In genomic region chr4:143215873-143216272, GRCh38 we compare ENCODE assay signal across 14 cellular contexts. TPM values are rescaled to one million over a fixed set of nuclear protein-coding genes. Genes with fewer than 3 reads are reported as not detected.
DNase-seq lines count a peak whose midpoint lies in the region; ATAC-seq and TF ChIP-seq lines count a peak whose summit lies in the region.
"Had no signal": no experiment of that assay in that cellular context is flagged by ENCODE, and none has a peak within 500 bp of the region (broad histone marks: within the 10 kb centered on the region; RNA-seq: fewer than 3 reads in every experiment).

No MANE protein-coding gene starts in this region.

- no peak overlapping the region for H2AK5ac ChIP-seq in mesenchymal stem cell (ENCODE audit: low read length, severe bottlenecking)

- no peak overlapping the region for H3K4me3 Mint-ChIP-seq in activated naive CD4-positive, alpha-beta T cell treated with anti-CD3 and anti-CD28 coated beads for 36 hours

- H3K27ac ChIP-seq in esophagus muscularis mucosa (replicated peaks in 1 of 4): peak overlapping the region; percentile 16 to 61 (median 48)
- no peak overlapping the region for H3K27ac ChIP-seq in mesenchymal stem cell (ENCODE audit: low read length, poor library complexity, severe bottlenecking)
- H3K27ac ChIP-seq in subcutaneous abdominal adipose tissue (ENCODE audit: low read depth, low read length): peak overlapping the region; percentile 38

- H3K4me1 Mint-ChIP-seq in activated naive CD4-positive, alpha-beta T cell treated with anti-CD3 and anti-CD28 coated beads for 36 hours (ENCODE audit: low read depth): peaks cover 6% of the 10 kb centered on the region

- peak; percentile 2 to 42 for DNase-seq in cardiac fibroblast (ENCODE audit: low read depth in 2 of 2)
- no peak for DNase-seq in esophagus muscularis mucosa (ENCODE audit: extremely low spot score)
- peak; percentile 41 for DNase-seq in mesenchymal stem cell
- DNase-seq in activated naive CD4-positive, alpha-beta T cell treated with anti-CD3 and anti-CD28 coated beads for 36 hours: no peak
- DNase-seq in DMS53 treated with DMSO at 0.1 percent for 48 hours (lab: John Stamatoyannopoulos, UW; ENCODE audit: unreplicated experiment): no peak
- DNase-seq: Caco-2, H7, Karpas-422, MM.1S, NCI-H1105, NCI-H187, OCI-M1 had no signal

- no peak for ATAC-seq in HG03432 (IDR thresholded peaks at IDR 0.05; ENCODE audit: unreplicated experiment)

- no peak for TF ChIP-seq EP300 in esophagus muscularis mucosa (IDR thresholded peaks at IDR 0.05)

- no peaks in the 10 kb centered on the region for H3K27me3 Mint-ChIP-seq in activated naive CD4-positive, alpha-beta T cell treated with anti-CD3 and anti-CD28 coated beads for 36 hours (ENCODE audit: low read depth)

- H2BK15ac ChIP-seq in mesenchymal stem cell (ENCODE audit: low read depth, poor library complexity, severe bottlenecking): no peak overlapping the region

- H3K36me3 Mint-ChIP-seq in activated naive CD4-positive, alpha-beta T cell treated with anti-CD3 and anti-CD28 coated beads for 36 hours (ENCODE audit: low read depth): peaks cover 20% of the 10 kb centered on the region

- intact Hi-C loops in esophagus muscularis mucosa (cut with DNase I): no loop called here
- intact Hi-C loops in activated naive CD4-positive, alpha-beta T cell treated with anti-CD3 and anti-CD28 coated beads for 36 hours (cut with micrococcal nuclease): no loop called here

- no peaks in the 10 kb centered on the region for H3K9me3 ChIP-seq in esophagus muscularis mucosa
- H3K9me3 ChIP-seq in mesenchymal stem cell (ENCODE audit: control insufficient read depth, low read length): no peaks in the 10 kb centered on the region
- H3K9me3 ChIP-seq in subcutaneous abdominal adipose tissue (ENCODE audit: control insufficient read depth in 5 of 5, low read length in 5 of 5): no peaks in the 10 kb centered on the region
- H3K9me3 ChIP-seq: Caco-2 had no signal

- H2BK12ac ChIP-seq in mesenchymal stem cell (ENCODE audit: low read length in 2 of 2): no peak overlapping the region

- H3K4me1 ChIP-seq in esophagus muscularis mucosa (peaks cover 0 to 44% (median 37%) of the 10 kb centered on the region in 4 donors), mesenchymal stem cell (ENCODE audit: control insufficient read depth, insufficient read depth, low read depth, low read length) (no peaks in the 10 kb centered on the region), subcutaneous abdominal adipose tissue (ENCODE audit: control insufficient read depth in 5 of 5, insufficient read depth in 5 of 5, low read length in 5 of 5) (peaks cover 0 to 12% (median 0%) of the 10 kb centered on the region in 5 donors)
- H3K4me1 ChIP-seq: Caco-2 had no signal

- H3K4ac ChIP-seq in mesenchymal stem cell (ENCODE audit: low read depth in 1 of 2, low read length in 2 of 2): no peak overlapping the region

- H3K23ac ChIP-seq in mesenchymal stem cell (ENCODE audit: low read length in 2 of 2): no peak overlapping the region

- H3K27ac Mint-ChIP-seq in activated naive CD4-positive, alpha-beta T cell treated with anti-CD3 and anti-CD28 coated beads for 36 hours: no peak overlapping the region

- H4K91ac ChIP-seq in mesenchymal stem cell (ENCODE audit: low read length): no peak overlapping the region

- no peak overlapping the region for H4K8ac ChIP-seq in mesenchymal stem cell (ENCODE audit: low read length)

- H3K27me3 ChIP-seq in esophagus muscularis mucosa (no peaks in the 10 kb centered on the region), mesenchymal stem cell (ENCODE audit: control insufficient read depth in 1 of 2, insufficient read depth in 1 of 2, low read length in 2 of 2) (no peaks in the 10 kb centered on the region), subcutaneous abdominal adipose tissue (ENCODE audit: control insufficient read depth in 5 of 5, insufficient read depth in 4 of 5, low read length in 5 of 5) (no peaks in the 10 kb centered on the region)

- no peak overlapping the region for H2BK120ac ChIP-seq in mesenchymal stem cell (ENCODE audit: low read depth, low read length)

- H3K18ac ChIP-seq in mesenchymal stem cell (ENCODE audit: low read depth in 1 of 2, low read length in 2 of 2): no peak overlapping the region

- no peak for TF ChIP-seq CTCF in cardiac fibroblast (IDR thresholded peaks at IDR 0.05; ENCODE audit: low read depth, low read length)
- TF ChIP-seq CTCF in esophagus muscularis mucosa (IDR thresholded peaks at IDR 0.05): no peak

- H2BK5ac ChIP-seq in mesenchymal stem cell (ENCODE audit: low read depth, low read length, poor library complexity, severe bottlenecking): no peak overlapping the region

- no peak overlapping the region for H2AFZ ChIP-seq in mesenchymal stem cell (ENCODE audit: low read depth, low read length)

- CTCF ChIA-PET in activated naive CD4-positive, alpha-beta T cell treated with anti-CD3 and anti-CD28 coated beads for 36 hours (lab: Charles Lee): no interaction called here

- no peak overlapping the region for H3K9ac ChIP-seq in mesenchymal stem cell (ENCODE audit: low read length)
- H3K9ac ChIP-seq in subcutaneous abdominal adipose tissue (ENCODE audit: low read length in 5 of 5): no peak overlapping the region

- peaks cover 5% of the 10 kb centered on the region for H3K79me1 ChIP-seq in mesenchymal stem cell (replicated peaks; ENCODE audit: low read length, poor library complexity, severe bottlenecking)

- H3K14ac ChIP-seq in mesenchymal stem cell (ENCODE audit: low read length in 2 of 2): no peak overlapping the region

- 36% methylated on average over 1 of the region's 1 CpG for WGBS in esophagus muscularis mucosa
- WGBS in mesenchymal stem cell: no CpG with 5 or more reads among the region's 1 CpG

- no peak overlapping the region for H3K4me2 ChIP-seq in mesenchymal stem cell (ENCODE audit: low read length, poor library complexity, severe bottlenecking)

- H3K4me3 ChIP-seq in cardiac fibroblast (replicated peaks in 1 of 2; ENCODE audit: low read depth in 2 of 2, low read length in 2 of 2): no peak overlapping the region
- no peak overlapping the region for H3K4me3 ChIP-seq in esophagus muscularis mucosa
- H3K4me3 ChIP-seq in mesenchymal stem cell (ENCODE audit: insufficient read depth in 1 of 2, low read depth in 1 of 2, low read length in 2 of 2): no peak overlapping the region
- no peak overlapping the region for H3K4me3 ChIP-seq in subcutaneous abdominal adipose tissue (ENCODE audit: low read depth in 1 of 5, low read length in 5 of 5)

- no peak for TF ChIP-seq POLR2A in esophagus muscularis mucosa (IDR thresholded peaks at IDR 0.05; ENCODE audit: low read depth)

- H3K9me3 Mint-ChIP-seq in activated naive CD4-positive, alpha-beta T cell treated with anti-CD3 and anti-CD28 coated beads for 36 hours: no peaks in the 10 kb centered on the region

- H3K36me3 ChIP-seq in esophagus muscularis mucosa (peaks cover 0 to 33% (median 18%) of the 10 kb centered on the region in 4 donors), mesenchymal stem cell (ENCODE audit: control insufficient read depth in 1 of 2, insufficient read depth in 2 of 2, low read depth in 1 of 2, low read length in 2 of 2) (peaks cover 0 to 56% of the 10 kb centered on the region in 2 experiments), subcutaneous abdominal adipose tissue (ENCODE audit: control insufficient read depth in 5 of 5, insufficient read depth in 5 of 5, low read length in 5 of 5) (peaks cover 2 to 30% (median 23%) of the 10 kb centered on the region in 5 donors)

RNA-seq across cellular contexts. Expression of gene USP38, which starts 31.2 kb away (rescaled TPM):
- total RNA-seq in esophagus muscularis mucosa: 10 to 100 TPM; 16.6 to 25.5 (median 23.3) TPM
- 9.8 TPM for polyA plus RNA-seq in mesenchymal stem cell (2013, experiment 1 of 2)
- 9.8 TPM for polyA plus RNA-seq in mesenchymal stem cell (2013, experiment 2 of 2)
- 10 to 100 TPM; 14.4 to 15.5 TPM for total RNA-seq in activated naive CD4-positive, alpha-beta T cell treated with anti-CD3 and anti-CD28 coated beads for 36 hours

Comparison
In these comparisons a context has a peak if more than half of its experiments do, and no peak if none do; other contexts are left out.
1. DNase-seq: peak in cardiac fibroblast (2 of 2) and mesenchymal stem cell (single experiment); none in esophagus muscularis mucosa (single experiment), activated naive CD4-positive, alpha-beta T cell treated with anti-CD3 and anti-CD28 coated beads for 36 hours (single experiment) and DMS53 treated with DMSO at 0.1 percent for 48 hours (single experiment).